30 cellular contexts compared by ENCODE assay signal in the genomic region with DNA sequence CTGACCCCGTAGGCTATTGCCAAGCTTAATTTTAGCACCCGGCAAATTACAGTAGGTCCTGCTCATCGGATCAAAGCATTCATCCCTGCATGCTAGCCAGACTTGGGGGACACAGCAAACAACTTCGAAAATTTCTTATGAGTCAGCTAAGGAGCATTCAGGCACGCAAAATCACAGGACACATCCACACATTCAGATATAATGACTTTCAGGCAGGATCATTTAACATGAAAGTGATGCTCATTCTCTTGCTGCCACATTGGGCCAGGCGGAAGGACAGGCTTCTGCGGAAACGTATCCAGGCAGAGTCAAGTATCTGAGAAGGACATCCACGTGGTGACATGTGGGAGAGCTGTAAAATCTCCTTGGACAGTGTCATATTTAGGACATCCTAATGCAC.
A peak's percentile ranks its signal among the peaks of the same experiment; 100 is the strongest.
DNase-seq lines count a peak whose midpoint lies in the region; ATAC-seq and TF ChIP-seq lines count a peak whose summit lies in the region.
"Had no signal": no experiment of that assay in that cellular context is flagged by ENCODE, and none has a peak within 500 bp of the region (broad histone marks: within the 10 kb centered on the region; RNA-seq: fewer than 3 reads in every experiment).

No MANE protein-coding gene starts in this region.

- H3K9me3 ChIP-seq in right atrium auricular region: no peaks in the 10 kb centered on the region
- H3K9me3 ChIP-seq in spleen: no peaks in the 10 kb centered on the region
- H3K9me3 ChIP-seq: BE2C, esophagus muscularis mucosa, gastroesophageal sphincter, MG63, prostate gland, thyroid gland, vagina had no signal

- H3K4me3 Mint-ChIP-seq in nephron: no peak overlapping the region
- H3K4me3 Mint-ChIP-seq: activated naive CD4-positive, alpha-beta T cell treated with anti-CD3 and anti-CD28 coated beads, Interleukin-2, amount 10 ng/mL, durations not matched to agents 7 days and 5 days; activated T-helper 1 cell treated with anti-CD3 and anti-CD28 coated beads, Interleukin-12 subunit alpha, Interleukin-12 subunit beta, Interleukin-2, Interleukin-4 antibody, amounts not matched to agents 30 ng/mL and 10 ng/mL and 1 ng/mL, durations not matched to agents 14 hours and 24 hours and 36 hours; CD8-positive, alpha-beta memory T cell; dendritic cell treated with granulocyte-macrophage colony-stimulating factor and Interleukin-4, amounts not matched to agents 40 ng/mL and 50 ng/mL, for 4 days; stimulated activated naive CD8-positive, alpha-beta T cell treated with anti-CD3 and anti-CD28 coated beads, Interleukin-15, amount 100 ng/mL, for 72 hours had no signal

- H3K27ac ChIP-seq in right atrium auricular region (peak overlapping the region; percentile 15 to 60), brain microvascular endothelial cell (no peak overlapping the region), spleen (no peak overlapping the region)
- H3K27ac ChIP-seq: esophagus muscularis mucosa, gastroesophageal sphincter, prostate gland, thyroid gland, vagina had no signal

- H3K4me1 ChIP-seq in right atrium auricular region (no peaks in the 10 kb centered on the region), spleen (no peaks in the 10 kb centered on the region)
- H3K4me1 ChIP-seq: BE2C, esophagus muscularis mucosa, gastroesophageal sphincter, prostate gland, thyroid gland, vagina had no signal

- intact Hi-C loops in Right ventricle myocardium inferior (cut with DNase I): no loop called here
- intact Hi-C loops in spleen (cut with DNase I; ENCODE audit: low total_unique reads): no loop called here

- peaks cover 3% of the 10 kb centered on the region for H3K27me3 Mint-ChIP-seq in nephron (ENCODE audit: low read depth)
- H3K27me3 Mint-ChIP-seq: activated naive CD4-positive, alpha-beta T cell treated with anti-CD3 and anti-CD28 coated beads, Interleukin-2, amount 10 ng/mL, durations not matched to agents 7 days and 5 days; stimulated activated naive CD8-positive, alpha-beta T cell treated with anti-CD3 and anti-CD28 coated beads, Interleukin-15, amount 100 ng/mL, for 72 hours had no signal

- TF ChIP-seq POLR2A in spleen (IDR thresholded peaks at IDR 0.05): no peak

- no peaks in the 10 kb centered on the region for H3K36me3 Mint-ChIP-seq in nephron (ENCODE audit: low read depth)
- H3K36me3 Mint-ChIP-seq: activated naive CD4-positive, alpha-beta T cell treated with anti-CD3 and anti-CD28 coated beads, Interleukin-2, amount 10 ng/mL, durations not matched to agents 7 days and 5 days; CD8-positive, alpha-beta memory T cell had no signal

- in situ Hi-C loops in brain microvascular endothelial cell (cut with HindIII; ENCODE audit: low pct_ligation_motif_present, low sequenced_read_pairs): no loop called here

- H3K4me3 ChIP-seq in right atrium auricular region: no peak overlapping the region
- no peak overlapping the region for H3K4me3 ChIP-seq in brain microvascular endothelial cell (ENCODE audit: low read depth, low read length)
- no peak overlapping the region for H3K4me3 ChIP-seq in spleen
- H3K4me3 ChIP-seq: esophagus muscularis mucosa, gastroesophageal sphincter, lung, MG63, prostate gland, thyroid gland, vagina had no signal

- H3K4me1 Mint-ChIP-seq in nephron: peaks cover 33% of the 10 kb centered on the region
- H3K4me1 Mint-ChIP-seq: activated naive CD4-positive, alpha-beta T cell treated with anti-CD3 and anti-CD28 coated beads, Interleukin-2, amount 10 ng/mL, durations not matched to agents 7 days and 5 days; CD8-positive, alpha-beta memory T cell; stimulated activated naive CD8-positive, alpha-beta T cell treated with anti-CD3 and anti-CD28 coated beads, Interleukin-15, amount 100 ng/mL, for 72 hours had no signal

- DNase-seq in right atrium auricular region (ENCODE audit: low spot score): no peak
- no peak for DNase-seq in Right ventricle myocardium inferior (ENCODE audit: missing footprints)
- peak; percentile 3 for DNase-seq in brain microvascular endothelial cell
- DNase-seq in spleen: no peak
- no peak for DNase-seq in GM10266 (ENCODE audit: extremely low spot score)
- DNase-seq in GM19240 (ENCODE audit: insufficient read length, low spot score): no peak
- no peak for DNase-seq in NCI-H2107 (lab: John Stamatoyannopoulos, UW)
- DNase-seq: activated CD4-positive, alpha-beta T cell treated with anti-CD3 and anti-CD28 coated beads, Interleukin-2, amount 50 U/mL, for 48 hours; activated CD8-positive, alpha-beta memory T cell treated with anti-CD3 and anti-CD28 coated beads, Interleukin-2, amount 50 U/mL, for 4 hours; activated naive CD4-positive, alpha-beta T cell treated with anti-CD3 and anti-CD28 coated beads, Interleukin-2, amount 10 ng/mL, durations not matched to agents 7 days and 5 days; BE2C; CD8-positive, alpha-beta memory T cell; central memory CD4-positive, alpha-beta T cell; DMS153; islet precursor cell; MG63; NCI-H2029; NCI-H226; stimulated activated CD8-positive, alpha-beta memory T cell treated with anti-CD3 and anti-CD28 coated beads, Interleukin-4, amount 100 ng/mL, for 48 hours; stimulated activated naive CD8-positive, alpha-beta T cell treated with anti-CD3 and anti-CD28 coated beads, Interleukin-15, amount 100 ng/mL, for 72 hours; T-helper 1 cell; thyroid gland had no signal

- H3K27me3 ChIP-seq in right atrium auricular region (no peaks in the 10 kb centered on the region), brain microvascular endothelial cell (replicated peaks) (no peaks in the 10 kb centered on the region), spleen (replicated peaks in 1 of 7) (no peaks in the 10 kb centered on the region)
- H3K27me3 ChIP-seq: BE2C, esophagus muscularis mucosa, gastroesophageal sphincter, MG63, thyroid gland, vagina had no signal

- peak overlapping the region in 2 of 3 experiments; percentile 8 for H3K27ac Mint-ChIP-seq in nephron
- H3K27ac Mint-ChIP-seq: activated naive CD4-positive, alpha-beta T cell treated with anti-CD3 and anti-CD28 coated beads, Interleukin-2, amount 10 ng/mL, durations not matched to agents 7 days and 5 days; activated T-helper 1 cell treated with anti-CD3 and anti-CD28 coated beads, Interleukin-12 subunit alpha, Interleukin-12 subunit beta, Interleukin-2, Interleukin-4 antibody, amounts not matched to agents 30 ng/mL and 10 ng/mL and 1 ng/mL, durations not matched to agents 14 hours and 24 hours and 36 hours; CD8-positive, alpha-beta memory T cell; dendritic cell treated with granulocyte-macrophage colony-stimulating factor and Interleukin-4, amounts not matched to agents 40 ng/mL and 50 ng/mL, for 4 days; stimulated activated naive CD8-positive, alpha-beta T cell treated with anti-CD3 and anti-CD28 coated beads, Interleukin-15, amount 100 ng/mL, for 72 hours had no signal

- 85 to 94% (median 87%) methylated on average over 9 of the region's 9 CpGs for WGBS in spleen, 5 donors

- no peaks in the 10 kb centered on the region for H3K36me3 ChIP-seq in right atrium auricular region
- H3K36me3 ChIP-seq in brain microvascular endothelial cell (replicated peaks): no peaks in the 10 kb centered on the region
- no peaks in the 10 kb centered on the region for H3K36me3 ChIP-seq in spleen
- H3K36me3 ChIP-seq: BE2C, esophagus muscularis mucosa, gastroesophageal sphincter, MG63, prostate gland, thyroid gland, vagina had no signal

- no peak for ATAC-seq in Right ventricle myocardium inferior
- ATAC-seq: gastroesophageal sphincter; stimulated activated naive CD8-positive, alpha-beta T cell treated with anti-CD3 and anti-CD28 coated beads, Interleukin-15, amount 100 ng/mL, for 72 hours had no signal

- no peaks in the 10 kb centered on the region for H3K9me3 Mint-ChIP-seq in nephron
- H3K9me3 Mint-ChIP-seq: activated naive CD4-positive, alpha-beta T cell treated with anti-CD3 and anti-CD28 coated beads, Interleukin-2, amount 10 ng/mL, durations not matched to agents 7 days and 5 days; activated T-helper 1 cell treated with anti-CD3 and anti-CD28 coated beads, Interleukin-12 subunit alpha, Interleukin-12 subunit beta, Interleukin-2, Interleukin-4 antibody, amounts not matched to agents 30 ng/mL and 10 ng/mL and 1 ng/mL, durations not matched to agents 14 hours and 24 hours and 36 hours; CD8-positive, alpha-beta memory T cell; dendritic cell treated with granulocyte-macrophage colony-stimulating factor and Interleukin-4, amounts not matched to agents 40 ng/mL and 50 ng/mL, for 4 days; stimulated activated naive CD8-positive, alpha-beta T cell treated with anti-CD3 and anti-CD28 coated beads, Interleukin-15, amount 100 ng/mL, for 72 hours had no signal

- TF ChIP-seq CTCF in right atrium auricular region (IDR thresholded peaks at IDR 0.05) (no peak), brain microvascular endothelial cell (IDR thresholded peaks at IDR 0.05; ENCODE audit: low read depth, low read length, missing control alignments) (no peak), nephron (IDR thresholded peaks at IDR 0.05; ENCODE audit: unreplicated experiment in 3 of 3) (no peak), spleen (IDR thresholded peaks at IDR 0.05 in 8 of 11, conservative IDR thresholded peaks at IDR 0.05 in 3 of 11) (no peak), GM10266 (IDR thresholded peaks at IDR 0.05; ENCODE audit: control insufficient read depth, insufficient read depth, low read depth, missing control alignments) (no peak)

Comparison
In these comparisons a context has a peak if more than half of its experiments do, and no peak if none do; other contexts are left out.
1. H3K27ac ChIP-seq: peak in right atrium auricular region (2 of 2); none in brain microvascular endothelial cell (single experiment) and spleen (0 of 8).